ENCODE assay signal across 8 cellular contexts in genomic region chr2:65031341-65032015, GRCh38. TPM values are rescaled to one million over a fixed set of nuclear protein-coding genes. Genes with fewer than 3 reads are reported as not detected.
A peak's percentile ranks its signal among the peaks of the same experiment; 100 is the strongest.
DNase-seq lines count a peak whose midpoint lies in the region; ATAC-seq, FAIRE-seq and TF ChIP-seq lines count a peak whose summit lies in the region.

No MANE protein-coding gene starts in this region.

- H3F3A ChIP-seq in PC-3 (ENCODE audit: low read length, unreplicated experiment), result no peaks in the 10 kb centered on the region

- TF ChIP-seq CTCF in PC-3 (conservative IDR thresholded peaks at IDR 0.05; ENCODE audit: low read depth, low read length), result no peak

- no peaks in the 10 kb centered on the region for H3K27me3 ChIP-seq in PC-3 (ENCODE audit: low read length)

- CTCF ChIA-PET in PC-3 (lab: Charles Lee), result interaction anchor here (0.9 to 1.3 kb wide), 2 partner anchors 14 to 114 kb away, joined by 3 to 7 read pairs; no protein-coding TSS in a partner anchor

- peak overlapping the region; percentile 34; the same call in 1 of the 2 replicates for H3K4me3 ChIP-seq in PC-3 (ENCODE audit: low read length)

- H3K36me3 ChIP-seq in PC-3 (ENCODE audit: low read depth, low read length), result no peaks in the 10 kb centered on the region

- ATAC-seq in HG03108 (IDR thresholded peaks at IDR 0.05; ENCODE audit: unreplicated experiment) (peak; percentile 43), PC-3 (peak; percentile 79)

- no peak overlapping the region for H3K9ac ChIP-seq in PC-3 (ENCODE audit: low read length)

- H4K20me1 ChIP-seq in PC-3 (ENCODE audit: low read length), result no peaks in the 10 kb centered on the region

- intact Hi-C loops in PC-3 (cut with micrococcal nuclease) (no loop called here), posterior cingulate gyrus (cut with DNase I) (loop anchor here (2.0 to 5.0 kb wide), 2 partner anchors 34 to 115 kb away; no protein-coding TSS in a partner anchor)

- peak overlapping the region; percentile 8; the same call in 1 of the 2 replicates for H3K27ac ChIP-seq in PC-3 (ENCODE audit: low read length)

- H3K4me2 ChIP-seq in PC-3 (ENCODE audit: low read length), result peak overlapping the region; percentile 75

- peak overlapping the region; percentile 28 for H2AFZ ChIP-seq in PC-3 (ENCODE audit: low read length)

- DNase-seq in GM12891 (ENCODE audit: insufficient read length, low spot score) (no peak), PC-3 (peak; percentile 57), left kidney (ENCODE audit: low read depth, low spot score) (peak; percentile 17), HCEC 1CT (no peak), posterior cingulate gyrus (no peak), NCI-H1092 (lab: John Stamatoyannopoulos, UW) (no peak), activated gamma-delta T cell (lab: John Stamatoyannopoulos, UW) (no peak)

- FAIRE-seq in GM12891 (lab: Jason Lieb, UNC), result peak; percentile 88

- H3K9me2 ChIP-seq in PC-3 (replicated peaks; ENCODE audit: low read length), result no peaks in the 10 kb centered on the region

- no peaks in the 10 kb centered on the region for H3K79me2 ChIP-seq in PC-3 (ENCODE audit: low read length)

- BruUV-seq in PC-3 (replicated peaks; lab: Mats Ljungman, UMichigan), result no TSS peak

- H3K4me1 ChIP-seq in PC-3 (ENCODE audit: insufficient read depth, low read length), result peaks cover 17% of the 10 kb centered on the region

- POLR2A ChIA-PET in PC-3 (lab: Charles Lee; ENCODE audit: unreplicated experiment), result no interaction called here

- H3K9me3 ChIP-seq in PC-3 (ENCODE audit: low read length), result no peaks in the 10 kb centered on the region

- TF ChIP-seq POLR2A in GM12891 (IDR thresholded peaks at IDR 0.05; ENCODE audit: low read depth, low read length), result no peak

TF ChIP-seq in GM12891, 5 proteins besides CTCF, POLR2A, EP300 and RAD21:
- TF ChIP-seq POU2F2 (IDR thresholded peaks at IDR 0.05; ENCODE audit: low read depth, low read length), result no peak
- no peak for TF ChIP-seq SPI1 (IDR thresholded peaks at IDR 0.05; ENCODE audit: low read depth, low read length)
- no peak for TF ChIP-seq TAF1 (IDR thresholded peaks at IDR 0.05; ENCODE audit: low read depth, low read length)
- no peak for TF ChIP-seq PAX5 (IDR thresholded peaks at IDR 0.05; ENCODE audit: insufficient read depth, low read length, severe bottlenecking)
- no peak for TF ChIP-seq POLR2AphosphoS5 (IDR thresholded peaks at IDR 0.05; ENCODE audit: low read depth, low read length)

RNA-seq across cellular contexts. Expression of gene CEP68, which starts 24.7 kb away (rescaled TPM):
- polyA plus RNA-seq in GM12891 (2012; ENCODE audit: low read depth, missing spikeins), result 4.5 TPM
- total RNA-seq in PC-3 (2014; rRNA removed), result 3.4 and 7.0 TPM in 2 replicates

RNA-seq across cellular contexts. Expression of gene SLC1A4, which starts 42.3 kb away (rescaled TPM):
- 25.7 TPM for polyA plus RNA-seq in GM12891 (2012; ENCODE audit: low read depth, missing spikeins)
- total RNA-seq in PC-3 (2014; rRNA removed), result 8.2 and 9.1 TPM in 2 replicates

Comparison
In these comparisons a context has a peak if more than half of its experiments do, and no peak if none do; other contexts are left out.
1. DNase-seq: peak in PC-3 (single experiment) and left kidney (single experiment); none in GM12891 (single experiment), HCEC 1CT (single experiment), posterior cingulate gyrus (0 of 10), NCI-H1092 (single experiment) and activated gamma-delta T cell (single experiment).